In genomic region chr7:94367940-94368339, GRCh38 we compare ENCODE assay signal across 1 cellular context.
TF ChIP-seq lines count a peak whose summit lies in the region.

No MANE protein-coding gene starts in this region.

TF ChIP-seq in WTC11, 78 proteins besides CTCF, POLR2A, EP300 and RAD21 (continued from another document):
- no peak for TF ChIP-seq ZNF532 (CRISPR knock-in tag; IDR thresholded peaks at IDR 0.05; ENCODE audit: borderline replicate concordance)
- no peak for TF ChIP-seq USF1 (CRISPR knock-in tag; IDR thresholded peaks at IDR 0.05)
- TF ChIP-seq PRRX2 (CRISPR knock-in tag; IDR thresholded peaks at IDR 0.05) = no peak
- TF ChIP-seq AR (CRISPR knock-in tag; IDR thresholded peaks at IDR 0.05) = no peak
- TF ChIP-seq IRF1 (CRISPR knock-in tag; IDR thresholded peaks at IDR 0.05) = no peak
- TF ChIP-seq NFATC4 (CRISPR knock-in tag; IDR thresholded peaks at IDR 0.05) = no peak
- no peak for TF ChIP-seq ETV6 (CRISPR knock-in tag; IDR thresholded peaks at IDR 0.05)
- TF ChIP-seq ATF3 (CRISPR knock-in tag; conservative IDR thresholded peaks at IDR 0.05) = no peak
- TF ChIP-seq EMX1 (CRISPR knock-in tag; IDR thresholded peaks at IDR 0.05) = no peak
- no peak for TF ChIP-seq ZNF416 (CRISPR knock-in tag; IDR thresholded peaks at IDR 0.05)
